In the genomic region with DNA sequence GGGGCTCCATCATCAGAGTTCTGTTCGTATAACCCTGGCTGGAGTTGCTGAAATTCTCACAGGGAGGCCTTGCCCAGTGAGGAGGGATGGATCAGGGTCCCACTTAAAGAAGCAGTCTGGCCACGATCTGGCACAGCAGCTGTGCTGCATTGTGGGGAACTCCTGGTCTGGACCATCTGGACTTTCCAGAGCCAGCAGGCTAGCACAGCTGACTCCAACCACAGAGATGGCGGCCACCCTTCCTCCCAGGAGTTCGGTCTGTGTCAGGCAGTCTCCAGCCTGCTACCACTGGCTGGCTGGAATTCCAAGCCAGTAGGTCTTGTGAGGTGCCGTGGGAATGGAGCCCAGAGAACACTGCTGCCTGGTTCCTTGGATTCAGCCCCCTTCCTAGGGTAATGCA, we compare ENCODE assay signal across 16 cellular contexts.
DNase-seq lines count a peak whose midpoint lies in the region; ATAC-seq and TF ChIP-seq lines count a peak whose summit lies in the region.
"Had no signal": no experiment of that assay in that cellular context is flagged by ENCODE, and none has a peak within 500 bp of the region (broad histone marks: within the 10 kb centered on the region; RNA-seq: fewer than 3 reads in every experiment).

No MANE protein-coding gene starts in this region.

- no peak overlapping the region for H3K9ac ChIP-seq in BLaER1
- H3K9ac ChIP-seq in GM23248, result no peak overlapping the region

- in situ Hi-C loops in GM23248 (cut with MboI), result no loop called here

- H3K9me3 ChIP-seq in BLaER1, result peaks cover 36% of the 10 kb centered on the region
- no peaks in the 10 kb centered on the region for H3K9me3 ChIP-seq in psoas muscle
- no peaks in the 10 kb centered on the region for H3K9me3 ChIP-seq in GM23248 (ENCODE audit: low read depth)
- H3K9me3 ChIP-seq in tibial artery, result no peaks in the 10 kb centered on the region

- H3K27me3 ChIP-seq in BLaER1 (no peaks in the 10 kb centered on the region), psoas muscle (ENCODE audit: insufficient read depth in 3 of 3, low read length in 2 of 3) (no peaks in the 10 kb centered on the region), GM23248 (replicated peaks; ENCODE audit: insufficient read depth) (no peaks in the 10 kb centered on the region), tibial artery (no peaks in the 10 kb centered on the region)

- peaks cover 50% of the 10 kb centered on the region for H3K4me1 ChIP-seq in BLaER1
- H3K4me1 ChIP-seq in psoas muscle, result peaks cover 10% of the 10 kb centered on the region
- no peaks in the 10 kb centered on the region for H3K4me1 ChIP-seq in GM23248 (ENCODE audit: insufficient read depth)
- H3K4me1 ChIP-seq in tibial artery, result no peaks in the 10 kb centered on the region

- no peak overlapping the region for H2AFZ ChIP-seq in GM23248
- H2AFZ ChIP-seq: GM23338 had no signal

- intact Hi-C loops in psoas muscle (cut with DNase I) (no loop called here), tibial artery (cut with DNase I; ENCODE audit: low total_unique reads) (no loop called here)

- TF ChIP-seq CTCF in psoas muscle (IDR thresholded peaks at IDR 0.05), result no peak
- no peak for TF ChIP-seq CTCF in tibial artery (IDR thresholded peaks at IDR 0.05)

- H3K4me3 ChIP-seq in BLaER1 (no peak overlapping the region; the same call in 1 of the 2 replicates), psoas muscle (no peak overlapping the region), GM23248 (no peak overlapping the region), tibial artery (no peak overlapping the region)
- H3K4me3 ChIP-seq: GM23338 had no signal

- ATAC-seq in HG02610 (IDR thresholded peaks at IDR 0.05; ENCODE audit: unreplicated experiment) (peak; percentile 56), psoas muscle (peak; percentile 6 to 48 (median 24))
- ATAC-seq: GM23338 had no signal

- WGBS in psoas muscle, 3 donors, result 75 to 79% (median 79%) methylated on average over 5 of the region's 5 CpGs
- 97 to 98% methylated on average over 5 of the region's 5 CpGs for WGBS in GM23248 (ENCODE audit: low coverage in 1 of 2, low lambda C conversion rate in 2 of 2, missing lambda C conversion rate in 2 of 2), 2 experiments

- DNase-seq in RPMI7951 (ENCODE audit: low read depth) (peak; percentile 3), psoas muscle (no peak), NOMO-1 treated with DMSO at 0.1 percent for 48 hours (lab: John Stamatoyannopoulos, UW; ENCODE audit: unreplicated experiment) (no peak), GM23248 (no peak), tibial artery (no peak), epidermal melanocyte (ENCODE audit: insufficient read length, low spot score) (no peak)
- DNase-seq: 8988T; AML-193; C1 segment of cervical spinal cord; CD4-positive, alpha-beta memory T cell; DMS53; H7; IMR-90 had no signal

- peaks cover 78% of the 10 kb centered on the region for H3K79me2 ChIP-seq in GM23248 (ENCODE audit: insufficient read depth)

- H3K4me2 ChIP-seq in BLaER1, result peak overlapping the region; percentile 67
- no peak overlapping the region for H3K4me2 ChIP-seq in GM23248 (ENCODE audit: unreplicated experiment)
- H3K4me2 ChIP-seq: GM23338 had no signal

- no peaks in the 10 kb centered on the region for H3F3A ChIP-seq in GM23248 (ENCODE audit: insufficient read depth)

- peaks cover 37% of the 10 kb centered on the region for H3K36me3 ChIP-seq in BLaER1
- H3K36me3 ChIP-seq in psoas muscle (ENCODE audit: insufficient read depth in 1 of 2, low read depth in 1 of 2), result peaks cover 0 to 29% of the 10 kb centered on the region in 2 donors
- no peaks in the 10 kb centered on the region for H3K36me3 ChIP-seq in GM23248 (ENCODE audit: low read depth)
- H3K36me3 ChIP-seq in tibial artery, result peaks cover 0 to 12% (median 9%) of the 10 kb centered on the region in 3 donors

- H3K27ac ChIP-seq in BLaER1 (peak overlapping the region; percentile 69), psoas muscle (no peak overlapping the region), GM23248 (no peak overlapping the region), tibial artery (no peak overlapping the region)

- H3K9me2 ChIP-seq in GM23248 (ENCODE audit: insufficient read depth), result no peaks in the 10 kb centered on the region

- H4K20me1 ChIP-seq in BLaER1 (no peaks in the 10 kb centered on the region), GM23248 (ENCODE audit: insufficient read depth) (peaks cover 7% of the 10 kb centered on the region; the same call in 1 of the 2 replicates)
